10 cellular contexts compared by ENCODE assay signal in genomic region chr4:158721680-158722079, GRCh38. TPM values are rescaled to one million over a fixed set of nuclear protein-coding genes. Genes with fewer than 3 reads are reported as not detected.
A peak's percentile ranks its signal among the peaks of the same experiment; 100 is the strongest.
DNase-seq lines count a peak whose midpoint lies in the region; ATAC-seq and TF ChIP-seq lines count a peak whose summit lies in the region.
"Had no signal": no experiment of that assay in that cellular context is flagged by ENCODE, and none has a peak within 500 bp of the region (broad histone marks: within the 10 kb centered on the region; RNA-seq: fewer than 3 reads in every experiment).

No MANE protein-coding gene starts in this region.

- peaks cover 46% of the 10 kb centered on the region for H3K4me1 Mint-ChIP-seq in activated CD4-positive, alpha-beta T cell treated with anti-CD3 and anti-CD28 coated beads for 36 hours
- peaks cover 8% of the 10 kb centered on the region for H3K4me1 Mint-ChIP-seq in progenitor cell of endocrine pancreas (ENCODE audit: low read depth)

- ATAC-seq in activated CD4-positive, alpha-beta T cell treated with anti-CD3 and anti-CD28 coated beads for 36 hours = no peak
- ATAC-seq: activated CD4-positive, CD25-positive, alpha-beta regulatory T cell treated with anti-CD3 and anti-CD28 coated beads, Interleukin-2, amount 50 U/mL, for 24 hours had no signal

- H3K27me3 ChIP-seq in dorsolateral prefrontal cortex = no peaks in the 10 kb centered on the region
- H3K27me3 ChIP-seq: tibial nerve had no signal

- no peak overlapping the region for H2AFZ ChIP-seq in OCI-LY7 (ENCODE audit: low read length)

- peaks cover 47% of the 10 kb centered on the region for H3K36me3 ChIP-seq in OCI-LY7 (ENCODE audit: insufficient read depth, low read length)

- peaks cover 4% of the 10 kb centered on the region for H3K27me3 Mint-ChIP-seq in activated CD4-positive, alpha-beta T cell treated with anti-CD3 and anti-CD28 coated beads for 36 hours
- peaks cover 5% of the 10 kb centered on the region for H3K27me3 Mint-ChIP-seq in progenitor cell of endocrine pancreas

- H3K9me3 Mint-ChIP-seq in activated CD4-positive, alpha-beta T cell treated with anti-CD3 and anti-CD28 coated beads for 36 hours (ENCODE audit: low read depth) = no peaks in the 10 kb centered on the region
- H3K9me3 Mint-ChIP-seq in progenitor cell of endocrine pancreas (ENCODE audit: low read depth) = no peaks in the 10 kb centered on the region

- no peak for TF ChIP-seq CTCF in OCI-LY7 (conservative IDR thresholded peaks at IDR 0.05; ENCODE audit: low read length)
- TF ChIP-seq CTCF in dorsolateral prefrontal cortex (IDR thresholded peaks at IDR 0.05 in 54 of 56, conservative IDR thresholded peaks at IDR 0.05 in 2 of 56; ENCODE audit: low read depth in 1 of 56, partially characterized antibody in 56 of 56) = no peak
- TF ChIP-seq CTCF in progenitor cell of endocrine pancreas (IDR thresholded peaks at IDR 0.05; ENCODE audit: unreplicated experiment) = no peak

- H3K4me3 Mint-ChIP-seq in activated CD4-positive, alpha-beta T cell treated with anti-CD3 and anti-CD28 coated beads for 36 hours = peak overlapping the region; percentile 99
- H3K4me3 Mint-ChIP-seq in progenitor cell of endocrine pancreas (ENCODE audit: low read depth) = peak overlapping the region; percentile 96

- peaks cover 51% of the 10 kb centered on the region for H3K36me3 Mint-ChIP-seq in activated CD4-positive, alpha-beta T cell treated with anti-CD3 and anti-CD28 coated beads for 36 hours (ENCODE audit: low read depth)
- H3K36me3 Mint-ChIP-seq in progenitor cell of endocrine pancreas (ENCODE audit: insufficient read depth) = peaks cover 27% of the 10 kb centered on the region

- peaks cover 20% of the 10 kb centered on the region for H3K79me2 ChIP-seq in OCI-LY7 (ENCODE audit: insufficient read depth, low read depth, low read length)

- POLR2A ChIA-PET in activated CD4-positive, alpha-beta T cell treated with anti-CD3 and anti-CD28 coated beads for 36 hours (lab: Charles Lee) = interaction anchor here (0.5 kb wide), 1 partner anchor 46 kb away, joined by 3 read pairs; no protein-coding TSS in a partner anchor
- POLR2A ChIA-PET in OCI-LY7 (lab: Charles Lee) = interaction anchor here (2.2 kb wide), 1 partner anchor 10 kb away, joined by 6 read pairs; no protein-coding TSS in a partner anchor

- H3K4me3 ChIP-seq in OCI-LY7 (ENCODE audit: low read depth, low read length, poor library complexity, severe bottlenecking) (peak overlapping the region; percentile 96), dorsolateral prefrontal cortex (peak overlapping the region in 50 of 59 donors; percentile 66 to 100 (median 92))

- peaks cover 13% of the 10 kb centered on the region for H3K4me1 ChIP-seq in OCI-LY7 (ENCODE audit: insufficient read depth, low read length, poor library complexity, severe bottlenecking)

- DNase-seq in activated CD4-positive, alpha-beta T cell treated with anti-CD3 and anti-CD28 coated beads for 36 hours = no peak
- DNase-seq in activated CD4-positive, alpha-beta T cell treated with anti-CD3 and anti-CD28 coated beads for 48 hours = no peak
- no peak for DNase-seq in OCI-LY7 (ENCODE audit: low spot score)
- no peak for DNase-seq in dorsolateral prefrontal cortex
- no peak for DNase-seq in progenitor cell of endocrine pancreas (ENCODE audit: low spot score, unreplicated experiment)
- no peak for DNase-seq in midbrain (lab: John Stamatoyannopoulos, UW)
- DNase-seq in GM19238 (ENCODE audit: insufficient read length, low spot score) = no peak
- no peak for DNase-seq in SK-N-DZ (ENCODE audit: low spot score)

- no peaks in the 10 kb centered on the region for H4K20me1 ChIP-seq in OCI-LY7 (ENCODE audit: insufficient read depth, low read length)

- H3K27ac ChIP-seq in OCI-LY7 (ENCODE audit: low read depth, low read length, poor library complexity, severe bottlenecking) = no peak overlapping the region
- H3K27ac ChIP-seq in dorsolateral prefrontal cortex = peak overlapping the region in 2 of 59 donors; percentile 22 to 96

- intact Hi-C loops in activated CD4-positive, alpha-beta T cell treated with anti-CD3 and anti-CD28 coated beads for 36 hours (cut with DNase I, micrococcal nuclease) = loop anchor here (2.0 to 10.0 kb wide), 8 partner anchors 47 to 726 kb away; partner anchors contain the start of gene FNIP2 (in 1 of the 2)
- intact Hi-C loops in OCI-LY7 (cut with micrococcal nuclease; ENCODE audit: unreplicated experiment) = loop anchor here (2.0 kb wide), 1 partner anchor 49 kb away; the partner anchor contains the start of gene ETFDH
- intact Hi-C loops in dorsolateral prefrontal cortex (cut with DNase I) = loop anchor here (2.0 to 10.0 kb wide), 4 partner anchors 49 to 483 kb away; partner anchors contain the start of genes ETFDH (in 2 of the 2) and C4orf46 (in 1 of the 2)

- BruUV-seq in OCI-LY7 (replicated peaks; lab: Mats Ljungman, UMichigan) = TSS peak; percentile 54

- H3K9me2 ChIP-seq in OCI-LY7 (ENCODE audit: insufficient read depth, low read length) = no peaks in the 10 kb centered on the region

- peak overlapping the region; percentile 100 for H3K27ac Mint-ChIP-seq in activated CD4-positive, alpha-beta T cell treated with anti-CD3 and anti-CD28 coated beads for 36 hours
- no peak overlapping the region for H3K27ac Mint-ChIP-seq in progenitor cell of endocrine pancreas

- peak overlapping the region; percentile 84 for H3K4me2 ChIP-seq in OCI-LY7 (ENCODE audit: low read length)

- CTCF ChIA-PET in activated CD4-positive, alpha-beta T cell treated with anti-CD3 and anti-CD28 coated beads for 36 hours (lab: Charles Lee) = no interaction called here
- CTCF ChIA-PET in OCI-LY7 (lab: Charles Lee; ENCODE audit: unreplicated experiment) = no interaction called here

- 0 out of 2 replicates have a peak, but pooled peaks cover 4% of the 10 kb centered on the region for H3K9me3 ChIP-seq in OCI-LY7 (ENCODE audit: low read length)
- H3K9me3 ChIP-seq: tibial nerve had no signal

RNA-seq across cellular contexts. Expression of gene PPID, which starts 1.5 kb away (rescaled TPM):
- total RNA-seq in activated CD4-positive, alpha-beta T cell treated with anti-CD3 and anti-CD28 coated beads for 36 hours = 10 to 100 TPM; 72.0 to 78.1 TPM
- total RNA-seq in OCI-LY7 (2014; rRNA removed; shearing (Covaris generic)) = 27.3 and 29.9 TPM in 2 replicates
- total RNA-seq in OCI-LY7 (2022) = 21.2 and 25.0 TPM in 2 replicates
- 10 to 100 TPM; 18.4 to 71.3 (median 35.6) TPM for total RNA-seq in dorsolateral prefrontal cortex
- total RNA-seq in progenitor cell of endocrine pancreas = 42.9 and 49.2 TPM in 2 replicates
- 54.2 and 85.1 TPM in 2 replicates for polyA plus RNA-seq in SK-N-DZ (2014; cell fraction: cytosol; rRNA removed)
- 22.1 and 23.6 TPM in 2 replicates for polyA plus RNA-seq in SK-N-DZ (2014; cell fraction: nucleus; rRNA removed)

RNA-seq across cellular contexts. Expression of gene FNIP2, which starts 47.1 kb away (rescaled TPM):
- 10 to 100 TPM; 11.6 to 13.0 TPM for total RNA-seq in activated CD4-positive, alpha-beta T cell treated with anti-CD3 and anti-CD28 coated beads for 36 hours
- 0.09 and 0.15 TPM in 2 replicates for total RNA-seq in OCI-LY7 (2014; rRNA removed; shearing (Covaris generic))
- 1.0 and 1.2 TPM in 2 replicates for total RNA-seq in OCI-LY7 (2022)
- total RNA-seq in dorsolateral prefrontal cortex = 10 to 100 TPM; 38.5 to 72.7 (median 57.8) TPM
- total RNA-seq in progenitor cell of endocrine pancreas = 53.8 and 56.0 TPM in 2 replicates
- 10.5 and 12.3 TPM in 2 replicates for polyA plus RNA-seq in SK-N-DZ (2014; cell fraction: cytosol; rRNA removed)
- polyA plus RNA-seq in SK-N-DZ (2014; cell fraction: nucleus; rRNA removed) = 7.9 and 8.6 TPM in 2 replicates

RNA-seq across cellular contexts. Expression of gene ETFDH, which starts 49.6 kb away (rescaled TPM):
- 10 to 100 TPM; 39.5 to 46.9 TPM for total RNA-seq in activated CD4-positive, alpha-beta T cell treated with anti-CD3 and anti-CD28 coated beads for 36 hours
- total RNA-seq in OCI-LY7 (2014; rRNA removed; shearing (Covaris generic)) = 13.3 and 17.6 TPM in 2 replicates
- 18.9 and 19.2 TPM in 2 replicates for total RNA-seq in OCI-LY7 (2022)
- total RNA-seq in dorsolateral prefrontal cortex = 10 to 100 TPM; 22.9 to 50.5 (median 35.3) TPM
- total RNA-seq in progenitor cell of endocrine pancreas = 19.9 and 22.5 TPM in 2 replicates
- 18.6 and 21.3 TPM in 2 replicates for polyA plus RNA-seq in SK-N-DZ (2014; cell fraction: cytosol; rRNA removed)
- polyA plus RNA-seq in SK-N-DZ (2014; cell fraction: nucleus; rRNA removed) = 18.4 and 35.6 TPM in 2 replicates

RNA-seq across cellular contexts. Expression of gene C4orf46, which starts 50.0 kb away (rescaled TPM):
- total RNA-seq in activated CD4-positive, alpha-beta T cell treated with anti-CD3 and anti-CD28 coated beads for 36 hours = 10 to 100 TPM; 18.1 TPM
- 18.3 and 30.4 TPM in 2 replicates for total RNA-seq in OCI-LY7 (2014; rRNA removed; shearing (Covaris generic))
- total RNA-seq in OCI-LY7 (2022) = 23.9 and 28.9 TPM in 2 replicates
- total RNA-seq in dorsolateral prefrontal cortex = 1 to 10 TPM; 1.2 to 6.3 (median 3.3) TPM
- total RNA-seq in progenitor cell of endocrine pancreas = 18.2 and 20.1 TPM in 2 replicates
- polyA plus RNA-seq in SK-N-DZ (2014; cell fraction: cytosol; rRNA removed) = 70.5 and 74.1 TPM in 2 replicates
- polyA plus RNA-seq in SK-N-DZ (2014; cell fraction: nucleus; rRNA removed) = 30.1 and 31.3 TPM in 2 replicates

Comparison
In these comparisons a context has a peak if more than half of its experiments do, and no peak if none do; other contexts are left out.
1. RNA of gene FNIP2, which starts 47.1 kb away (total RNA-seq): 38.5 to 72.7 TPM in dorsolateral prefrontal cortex, 53.8 to 56.0 TPM in progenitor cell of endocrine pancreas and 11.6 to 13.0 TPM in activated CD4-positive, alpha-beta T cell treated with anti-CD3 and anti-CD28 coated beads for 36 hours; 0.09 to 1.2 TPM in OCI-LY7; every median in the first group is over 4 times any median in the second.